17 cellular contexts compared by ENCODE assay signal in the genomic region with DNA sequence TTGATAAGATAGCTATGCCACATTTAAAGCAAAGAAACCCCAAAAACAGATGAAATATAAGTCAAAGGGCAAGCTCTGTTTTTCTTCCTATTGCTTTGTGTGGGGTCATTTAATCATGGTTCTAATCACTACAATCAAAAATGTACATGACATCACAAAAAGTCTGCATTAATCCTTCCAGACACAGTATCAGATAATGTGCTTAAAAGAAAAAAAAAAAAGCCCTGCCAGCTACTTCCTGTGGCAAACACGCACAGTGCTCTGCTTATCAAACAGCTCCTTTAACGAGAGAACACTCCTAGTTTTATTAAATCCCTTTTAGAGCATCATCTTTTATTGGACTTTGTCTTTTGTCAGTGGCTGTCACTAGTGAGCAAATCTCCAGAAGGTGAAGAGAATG.
DNase-seq lines count a peak whose midpoint lies in the region; ATAC-seq and TF ChIP-seq lines count a peak whose summit lies in the region.
"Had no signal": no experiment of that assay in that cellular context is flagged by ENCODE, and none has a peak within 500 bp of the region (broad histone marks: within the 10 kb centered on the region; RNA-seq: fewer than 3 reads in every experiment).

No MANE protein-coding gene starts in this region.

- no peak overlapping the region for H3K4me2 ChIP-seq in parathyroid adenoma (ENCODE audit: low read length)

- H3K36me3 Mint-ChIP-seq in activated T-cell treated with anti-CD3 and anti-CD28 coated beads, Interleukin-2, amount 50 U/mL, for 24 hours (ENCODE audit: low read depth), result no peaks in the 10 kb centered on the region
- H3K36me3 Mint-ChIP-seq in activated naive CD8-positive, alpha-beta T cell treated with anti-CD3 and anti-CD28 coated beads, Interleukin-2, amount 10 ng/mL, durations not matched to agents 7 days and 5 days, result no peaks in the 10 kb centered on the region

- no peak overlapping the region for H3K27ac ChIP-seq in parathyroid adenoma
- no peak overlapping the region for H3K27ac ChIP-seq in psoas muscle
- H3K27ac ChIP-seq: C4-2B had no signal

- no peak for DNase-seq in activated T-cell treated with anti-CD3 and anti-CD28 coated beads, Interleukin-2, amount 50 U/mL, for 24 hours
- DNase-seq in activated T-cell treated with anti-CD3 and anti-CD28 coated beads, Interleukin-2, amount 50 U/mL, for 1 hour, result no peak
- DNase-seq in activated naive CD8-positive, alpha-beta T cell treated with anti-CD3 and anti-CD28 coated beads, Interleukin-2, amount 10 ng/mL, durations not matched to agents 7 days and 5 days, result no peak
- DNase-seq in psoas muscle, result no peak
- no peak for DNase-seq in H7
- DNase-seq: DMS79 treated with DMSO at 0.1 percent for 48 hours, GDM1, GOT3, KBM-7, NCI-H1092, NCI-H2107, NCI-H446, NCI-H748 treated with DMSO at 0.1 percent for 48 hours had no signal

- no peak for TF ChIP-seq CTCF in parathyroid adenoma (IDR thresholded peaks at IDR 0.05)
- no peak for TF ChIP-seq CTCF in psoas muscle (IDR thresholded peaks at IDR 0.05)

- H3K4me3 Mint-ChIP-seq in activated T-cell treated with anti-CD3 and anti-CD28 coated beads, Interleukin-2, amount 50 U/mL, for 24 hours, result peak overlapping the region; percentile 43
- H3K4me3 Mint-ChIP-seq in activated naive CD8-positive, alpha-beta T cell treated with anti-CD3 and anti-CD28 coated beads, Interleukin-2, amount 10 ng/mL, durations not matched to agents 7 days and 5 days, result peak overlapping the region; percentile 40

- H3K9me3 ChIP-seq in parathyroid adenoma (ENCODE audit: control insufficient read depth, low read length) (no peaks in the 10 kb centered on the region), psoas muscle (no peaks in the 10 kb centered on the region)

- H3K4me1 ChIP-seq in parathyroid adenoma (peaks cover 2% of the 10 kb centered on the region), psoas muscle (no peaks in the 10 kb centered on the region)

- H3K27me3 ChIP-seq in parathyroid adenoma (ENCODE audit: control insufficient read depth, insufficient read depth, low read length), result no peaks in the 10 kb centered on the region
- no peaks in the 10 kb centered on the region for H3K27me3 ChIP-seq in psoas muscle (ENCODE audit: insufficient read depth in 3 of 3, low read length in 2 of 3)
- no peaks in the 10 kb centered on the region for H3K27me3 ChIP-seq in H7 (ENCODE audit: control insufficient read depth, insufficient read depth, low read length)

- H3K4me1 Mint-ChIP-seq in activated T-cell treated with anti-CD3 and anti-CD28 coated beads, Interleukin-2, amount 50 U/mL, for 24 hours (ENCODE audit: low read depth), result peaks cover 24% of the 10 kb centered on the region
- peaks cover 8% of the 10 kb centered on the region for H3K4me1 Mint-ChIP-seq in activated naive CD8-positive, alpha-beta T cell treated with anti-CD3 and anti-CD28 coated beads, Interleukin-2, amount 10 ng/mL, durations not matched to agents 7 days and 5 days

- H3K9me3 Mint-ChIP-seq in activated T-cell treated with anti-CD3 and anti-CD28 coated beads, Interleukin-2, amount 50 U/mL, for 24 hours, result peaks cover 9% of the 10 kb centered on the region
- H3K9me3 Mint-ChIP-seq in activated naive CD8-positive, alpha-beta T cell treated with anti-CD3 and anti-CD28 coated beads, Interleukin-2, amount 10 ng/mL, durations not matched to agents 7 days and 5 days, result peaks cover 6% of the 10 kb centered on the region

- H3K4me3 ChIP-seq in parathyroid adenoma (ENCODE audit: low read depth, low read length) (no peak overlapping the region), psoas muscle (no peak overlapping the region), H7 (ENCODE audit: insufficient read depth, low read depth, low read length) (no peak overlapping the region)

- H3K27ac Mint-ChIP-seq in activated T-cell treated with anti-CD3 and anti-CD28 coated beads, Interleukin-2, amount 50 U/mL, for 24 hours, result no peak overlapping the region
- no peak overlapping the region for H3K27ac Mint-ChIP-seq in activated naive CD8-positive, alpha-beta T cell treated with anti-CD3 and anti-CD28 coated beads, Interleukin-2, amount 10 ng/mL, durations not matched to agents 7 days and 5 days

- peak overlapping the region; percentile 34 for H2AFZ ChIP-seq in parathyroid adenoma

- WGBS in psoas muscle, 3 donors, result 19 to 32% (median 23%) methylated on average over 2 of the region's 2 CpGs

- H3K79me2 ChIP-seq in parathyroid adenoma, result no peaks in the 10 kb centered on the region

- no peak overlapping the region for H3K9ac ChIP-seq in parathyroid adenoma

- intact Hi-C loops in psoas muscle (cut with DNase I), result no loop called here

- POLR2A ChIA-PET in activated naive CD8-positive, alpha-beta T cell treated with anti-CD3 and anti-CD28 coated beads, Interleukin-2, amount 10 ng/mL, durations not matched to agents 7 days and 5 days (lab: Charles Lee), result interaction anchor here (0.9 kb wide), 1 partner anchor 114 kb away, joined by 3 read pairs; no protein-coding TSS in a partner anchor

- no peaks in the 10 kb centered on the region for H3K27me3 Mint-ChIP-seq in activated T-cell treated with anti-CD3 and anti-CD28 coated beads, Interleukin-2, amount 50 U/mL, for 24 hours
- H3K27me3 Mint-ChIP-seq in activated naive CD8-positive, alpha-beta T cell treated with anti-CD3 and anti-CD28 coated beads, Interleukin-2, amount 10 ng/mL, durations not matched to agents 7 days and 5 days, result no peaks in the 10 kb centered on the region

- no peak for ATAC-seq in SK-N-SH treated with all-trans-retinoic acid at 6 μM for 48 hours
- peak; percentile 65 for ATAC-seq in activated naive CD8-positive, alpha-beta T cell treated with anti-CD3 and anti-CD28 coated beads, Interleukin-2, amount 10 ng/mL, durations not matched to agents 7 days and 5 days (ENCODE audit: low read depth)
- no peak for ATAC-seq in psoas muscle
- ATAC-seq in GM18858 (IDR thresholded peaks at IDR 0.05; ENCODE audit: unreplicated experiment), result no peak

- H3K36me3 ChIP-seq in parathyroid adenoma (ENCODE audit: control insufficient read depth, insufficient read depth, low read length), result no peaks in the 10 kb centered on the region
- H3K36me3 ChIP-seq in psoas muscle (ENCODE audit: insufficient read depth in 1 of 2, low read depth in 1 of 2), result no peaks in the 10 kb centered on the region
- H3K36me3 ChIP-seq in H7 (replicated peaks; ENCODE audit: control insufficient read depth, insufficient read depth, low read length), result no peaks in the 10 kb centered on the region

TF ChIP-seq in SK-N-SH treated with all-trans-retinoic acid at 6 μM for 48 hours, 23 proteins besides CTCF, POLR2A, EP300 and RAD21 (continues in another document):
- TF ChIP-seq SNAI2 (CRISPR knock-in tag; IDR thresholded peaks at IDR 0.05) (no peak), ISL1 (CRISPR knock-in tag; IDR thresholded peaks at IDR 0.05) (peak; percentile 56), ZC3H10 (CRISPR knock-in tag; IDR thresholded peaks at IDR 0.05) (no peak), ZNF70 (CRISPR knock-in tag; IDR thresholded peaks at IDR 0.05) (no peak), RARB (CRISPR knock-in tag; IDR thresholded peaks at IDR 0.05) (no peak), ZNF565 (CRISPR knock-in tag; conservative IDR thresholded peaks at IDR 0.05; ENCODE audit: low read depth) (no peak)
- TF ChIP-seq, protein P1, sequence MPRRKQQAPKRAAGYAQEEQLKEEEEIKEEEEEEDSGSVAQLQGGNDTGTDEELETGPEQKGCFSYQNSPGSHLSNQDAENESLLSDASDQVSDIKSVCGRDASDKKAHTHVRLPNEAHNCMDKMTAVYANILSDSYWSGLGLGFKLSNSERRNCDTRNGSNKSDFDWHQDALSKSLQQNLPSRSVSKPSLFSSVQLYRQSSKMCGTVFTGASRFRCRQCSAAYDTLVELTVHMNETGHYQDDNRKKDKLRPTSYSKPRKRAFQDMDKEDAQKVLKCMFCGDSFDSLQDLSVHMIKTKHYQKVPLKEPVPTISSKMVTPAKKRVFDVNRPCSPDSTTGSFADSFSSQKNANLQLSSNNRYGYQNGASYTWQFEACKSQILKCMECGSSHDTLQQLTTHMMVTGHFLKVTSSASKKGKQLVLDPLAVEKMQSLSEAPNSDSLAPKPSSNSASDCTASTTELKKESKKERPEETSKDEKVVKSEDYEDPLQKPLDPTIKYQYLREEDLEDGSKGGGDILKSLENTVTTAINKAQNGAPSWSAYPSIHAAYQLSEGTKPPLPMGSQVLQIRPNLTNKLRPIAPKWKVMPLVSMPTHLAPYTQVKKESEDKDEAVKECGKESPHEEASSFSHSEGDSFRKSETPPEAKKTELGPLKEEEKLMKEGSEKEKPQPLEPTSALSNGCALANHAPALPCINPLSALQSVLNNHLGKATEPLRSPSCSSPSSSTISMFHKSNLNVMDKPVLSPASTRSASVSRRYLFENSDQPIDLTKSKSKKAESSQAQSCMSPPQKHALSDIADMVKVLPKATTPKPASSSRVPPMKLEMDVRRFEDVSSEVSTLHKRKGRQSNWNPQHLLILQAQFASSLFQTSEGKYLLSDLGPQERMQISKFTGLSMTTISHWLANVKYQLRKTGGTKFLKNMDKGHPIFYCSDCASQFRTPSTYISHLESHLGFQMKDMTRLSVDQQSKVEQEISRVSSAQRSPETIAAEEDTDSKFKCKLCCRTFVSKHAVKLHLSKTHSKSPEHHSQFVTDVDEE (CRISPR knock-in tag; IDR thresholded peaks at IDR 0.05), result 0 out of 2 replicates have a peak, but pooled peaks have one; percentile 49
- TF ChIP-seq, protein P2, sequence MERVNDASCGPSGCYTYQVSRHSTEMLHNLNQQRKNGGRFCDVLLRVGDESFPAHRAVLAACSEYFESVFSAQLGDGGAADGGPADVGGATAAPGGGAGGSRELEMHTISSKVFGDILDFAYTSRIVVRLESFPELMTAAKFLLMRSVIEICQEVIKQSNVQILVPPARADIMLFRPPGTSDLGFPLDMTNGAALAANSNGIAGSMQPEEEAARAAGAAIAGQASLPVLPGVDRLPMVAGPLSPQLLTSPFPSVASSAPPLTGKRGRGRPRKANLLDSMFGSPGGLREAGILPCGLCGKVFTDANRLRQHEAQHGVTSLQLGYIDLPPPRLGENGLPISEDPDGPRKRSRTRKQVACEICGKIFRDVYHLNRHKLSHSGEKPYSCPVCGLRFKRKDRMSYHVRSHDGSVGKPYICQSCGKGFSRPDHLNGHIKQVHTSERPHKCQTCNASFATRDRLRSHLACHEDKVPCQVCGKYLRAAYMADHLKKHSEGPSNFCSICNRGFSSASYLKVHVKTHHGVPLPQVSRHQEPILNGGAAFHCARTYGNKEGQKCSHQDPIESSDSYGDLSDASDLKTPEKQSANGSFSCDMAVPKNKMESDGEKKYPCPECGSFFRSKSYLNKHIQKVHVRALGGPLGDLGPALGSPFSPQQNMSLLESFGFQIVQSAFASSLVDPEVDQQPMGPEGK (CRISPR knock-in tag; IDR thresholded peaks at IDR 0.05; ENCODE audit: borderline replicate concordance), result no peak
